1 cellular context compared by ENCODE assay signal in the genomic region with DNA sequence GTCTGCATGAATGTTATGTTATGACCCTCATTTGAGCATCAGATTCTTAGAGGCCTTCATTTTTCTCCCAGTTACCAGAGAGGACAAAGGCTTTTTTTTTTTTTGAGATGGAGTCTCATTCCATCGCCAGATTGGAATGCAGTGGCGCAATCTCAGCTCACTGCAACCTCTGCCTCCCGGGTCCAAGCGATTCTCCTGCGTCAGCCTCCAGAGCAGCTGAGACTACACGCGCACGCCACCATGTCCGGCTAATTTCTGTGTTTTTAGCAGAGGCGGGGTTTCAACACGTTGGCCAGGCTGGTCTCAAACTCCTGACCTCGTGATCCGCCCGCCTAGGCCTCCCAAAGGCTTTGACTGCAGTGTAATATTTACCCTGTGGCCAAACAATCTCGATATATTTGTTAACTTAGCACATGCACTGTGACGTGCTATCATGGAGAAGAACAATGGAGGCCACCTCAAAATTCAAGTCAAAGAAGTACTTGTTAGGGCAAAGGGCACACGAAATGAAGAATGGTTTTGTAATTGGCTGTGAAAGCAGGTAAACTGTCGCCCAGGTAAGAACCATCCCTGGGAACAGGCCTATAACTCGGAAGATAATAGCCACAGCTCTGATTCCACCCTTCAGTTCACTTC.
TF ChIP-seq lines count a peak whose summit lies in the region.

No MANE protein-coding gene starts in this region.

TF ChIP-seq in HepG2, 621 proteins besides CTCF, POLR2A, EP300 and RAD21 (continued from another document and continues in another):
- TF ChIP-seq, protein P1, sequence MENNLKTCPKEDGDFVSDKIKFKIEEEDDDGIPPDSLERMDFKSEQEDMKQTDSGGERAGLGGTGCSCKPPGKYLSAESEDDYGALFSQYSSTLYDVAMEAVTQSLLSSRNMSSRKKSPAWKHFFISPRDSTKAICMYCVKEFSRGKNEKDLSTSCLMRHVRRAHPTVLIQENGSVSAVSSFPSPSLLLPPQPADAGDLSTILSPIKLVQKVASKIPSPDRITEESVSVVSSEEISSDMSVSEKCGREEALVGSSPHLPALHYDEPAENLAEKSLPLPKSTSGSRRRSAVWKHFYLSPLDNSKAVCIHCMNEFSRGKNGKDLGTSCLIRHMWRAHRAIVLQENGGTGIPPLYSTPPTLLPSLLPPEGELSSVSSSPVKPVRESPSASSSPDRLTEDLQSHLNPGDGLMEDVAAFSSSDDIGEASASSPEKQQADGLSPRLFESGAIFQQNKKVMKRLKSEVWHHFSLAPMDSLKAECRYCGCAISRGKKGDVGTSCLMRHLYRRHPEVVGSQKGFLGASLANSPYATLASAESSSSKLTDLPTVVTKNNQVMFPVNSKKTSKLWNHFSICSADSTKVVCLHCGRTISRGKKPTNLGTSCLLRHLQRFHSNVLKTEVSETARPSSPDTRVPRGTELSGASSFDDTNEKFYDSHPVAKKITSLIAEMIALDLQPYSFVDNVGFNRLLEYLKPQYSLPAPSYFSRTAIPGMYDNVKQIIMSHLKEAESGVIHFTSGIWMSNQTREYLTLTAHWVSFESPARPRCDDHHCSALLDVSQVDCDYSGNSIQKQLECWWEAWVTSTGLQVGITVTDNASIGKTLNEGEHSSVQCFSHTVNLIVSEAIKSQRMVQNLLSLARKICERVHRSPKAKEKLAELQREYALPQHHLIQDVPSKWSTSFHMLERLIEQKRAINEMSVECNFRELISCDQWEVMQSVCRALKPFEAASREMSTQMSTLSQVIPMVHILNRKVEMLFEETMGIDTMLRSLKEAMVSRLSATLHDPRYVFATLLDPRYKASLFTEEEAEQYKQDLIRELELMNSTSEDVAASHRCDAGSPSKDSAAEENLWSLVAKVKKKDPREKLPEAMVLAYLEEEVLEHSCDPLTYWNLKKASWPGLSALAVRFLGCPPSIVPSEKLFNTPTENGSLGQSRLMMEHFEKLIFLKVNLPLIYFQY (CRISPR knock-in tag; IDR thresholded peaks at IDR 0.05; ENCODE audit: borderline replicate concordance): no peak
- TF ChIP-seq GATAD2A (CRISPR knock-in tag; IDR thresholded peaks at IDR 0.05) (peak; percentile 42; the same call in 1 of the 2 replicates), CCAR2 (optimal IDR thresholded peaks at IDR 0.05; ENCODE audit: low read depth, low read length) (no peak), ETV5 (CRISPR knock-in tag; IDR thresholded peaks at IDR 0.05; ENCODE audit: borderline replicate concordance) (no peak), ZNF644 (CRISPR knock-in tag; IDR thresholded peaks at IDR 0.05; ENCODE audit: low read depth) (0 out of 2 replicates have a peak, but pooled peaks have one; percentile 33), AGO2 (optimal IDR thresholded peaks at IDR 0.05; ENCODE audit: low read depth, low read length) (no peak), HDAC2 (CRISPR knock-in tag; IDR thresholded peaks at IDR 0.05) (no peak), RAD51 (IDR thresholded peaks at IDR 0.05; ENCODE audit: borderline replicate concordance) (no peak), HOXA9 (CRISPR knock-in tag; IDR thresholded peaks at IDR 0.05; ENCODE audit: borderline replicate concordance) (no peak), ATF7 (IDR thresholded peaks at IDR 0.05) (peak; percentile 24; the same call in 1 of the 2 replicates), ATF7 (CRISPR knock-in tag; IDR thresholded peaks at IDR 0.05) (0 out of 2 replicates have a peak, but pooled peaks have one; percentile 16), ZBTB3 (CRISPR knock-in tag; IDR thresholded peaks at IDR 0.05; ENCODE audit: borderline replicate concordance, low read depth) (no peak), ZNF350 (CRISPR knock-in tag; IDR thresholded peaks at IDR 0.05; ENCODE audit: borderline replicate concordance, low read depth) (peak; percentile 19; the same call in 1 of the 2 replicates), HNF4A (CRISPR knock-in tag; IDR thresholded peaks at IDR 0.05) (peak; percentile 66), JDP2 (CRISPR knock-in tag; IDR thresholded peaks at IDR 0.05; ENCODE audit: borderline replicate concordance) (no peak), IKZF4 (CRISPR knock-in tag; IDR thresholded peaks at IDR 0.05; ENCODE audit: borderline replicate concordance, low read depth, not compliant biosample characterization) (no peak), CBX2 (IDR thresholded peaks at IDR 0.05; ENCODE audit: low read depth, low read length) (no peak), CBX2 (CRISPR knock-in tag; IDR thresholded peaks at IDR 0.05; ENCODE audit: low read depth) (no peak), HHEX (CRISPR knock-in tag; IDR thresholded peaks at IDR 0.05) (no peak), ZNF850 (CRISPR knock-in tag; conservative IDR thresholded peaks at IDR 0.05) (no peak), EHMT2 (IDR thresholded peaks at IDR 0.05; ENCODE audit: borderline replicate concordance, low read depth, low read length) (peak; percentile 82), ZNF136 (CRISPR knock-in tag; IDR thresholded peaks at IDR 0.05; ENCODE audit: low read depth) (no peak), ZNF501 (CRISPR knock-in tag; IDR thresholded peaks at IDR 0.05) (peak; percentile 62; the same call in 1 of the 2 replicates), MIXL1 (CRISPR knock-in tag; IDR thresholded peaks at IDR 0.05) (no peak), KDM1A (CRISPR knock-in tag; IDR thresholded peaks at IDR 0.05) (peak; percentile 45; the same call in 1 of the 2 replicates), ZNF260 (CRISPR knock-in tag; IDR thresholded peaks at IDR 0.05; ENCODE audit: borderline replicate concordance, low read depth) (no peak)
- TF ChIP-seq, protein P2, sequence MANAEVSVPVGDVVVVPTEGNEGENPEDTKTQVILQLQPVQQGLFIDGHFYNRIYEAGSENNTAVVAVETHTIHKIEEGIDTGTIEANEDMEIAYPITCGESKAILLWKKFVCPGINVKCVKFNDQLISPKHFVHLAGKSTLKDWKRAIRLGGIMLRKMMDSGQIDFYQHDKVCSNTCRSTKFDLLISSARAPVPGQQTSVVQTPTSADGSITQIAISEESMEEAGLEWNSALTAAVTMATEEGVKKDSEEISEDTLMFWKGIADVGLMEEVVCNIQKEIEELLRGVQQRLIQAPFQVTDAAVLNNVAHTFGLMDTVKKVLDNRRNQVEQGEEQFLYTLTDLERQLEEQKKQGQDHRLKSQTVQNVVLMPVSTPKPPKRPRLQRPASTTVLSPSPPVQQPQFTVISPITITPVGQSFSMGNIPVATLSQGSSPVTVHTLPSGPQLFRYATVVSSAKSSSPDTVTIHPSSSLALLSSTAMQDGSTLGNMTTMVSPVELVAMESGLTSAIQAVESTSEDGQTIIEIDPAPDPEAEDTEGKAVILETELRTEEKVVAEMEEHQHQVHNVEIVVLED (CRISPR knock-in tag; IDR thresholded peaks at IDR 0.05; ENCODE audit: borderline replicate concordance): no peak
- TF ChIP-seq, protein P3, sequence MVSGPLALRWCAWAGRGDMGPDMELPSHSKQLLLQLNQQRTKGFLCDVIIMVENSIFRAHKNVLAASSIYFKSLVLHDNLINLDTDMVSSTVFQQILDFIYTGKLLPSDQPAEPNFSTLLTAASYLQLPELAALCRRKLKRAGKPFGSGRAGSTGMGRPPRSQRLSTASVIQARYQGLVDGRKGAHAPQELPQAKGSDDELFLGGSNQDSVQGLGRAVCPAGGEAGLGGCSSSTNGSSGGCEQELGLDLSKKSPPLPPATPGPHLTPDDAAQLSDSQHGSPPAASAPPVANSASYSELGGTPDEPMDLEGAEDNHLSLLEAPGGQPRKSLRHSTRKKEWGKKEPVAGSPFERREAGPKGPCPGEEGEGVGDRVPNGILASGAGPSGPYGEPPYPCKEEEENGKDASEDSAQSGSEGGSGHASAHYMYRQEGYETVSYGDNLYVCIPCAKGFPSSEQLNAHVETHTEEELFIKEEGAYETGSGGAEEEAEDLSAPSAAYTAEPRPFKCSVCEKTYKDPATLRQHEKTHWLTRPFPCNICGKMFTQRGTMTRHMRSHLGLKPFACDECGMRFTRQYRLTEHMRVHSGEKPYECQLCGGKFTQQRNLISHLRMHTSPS (CRISPR knock-in tag; IDR thresholded peaks at IDR 0.05; ENCODE audit: low read depth): no peak
- TF ChIP-seq, protein P4, sequence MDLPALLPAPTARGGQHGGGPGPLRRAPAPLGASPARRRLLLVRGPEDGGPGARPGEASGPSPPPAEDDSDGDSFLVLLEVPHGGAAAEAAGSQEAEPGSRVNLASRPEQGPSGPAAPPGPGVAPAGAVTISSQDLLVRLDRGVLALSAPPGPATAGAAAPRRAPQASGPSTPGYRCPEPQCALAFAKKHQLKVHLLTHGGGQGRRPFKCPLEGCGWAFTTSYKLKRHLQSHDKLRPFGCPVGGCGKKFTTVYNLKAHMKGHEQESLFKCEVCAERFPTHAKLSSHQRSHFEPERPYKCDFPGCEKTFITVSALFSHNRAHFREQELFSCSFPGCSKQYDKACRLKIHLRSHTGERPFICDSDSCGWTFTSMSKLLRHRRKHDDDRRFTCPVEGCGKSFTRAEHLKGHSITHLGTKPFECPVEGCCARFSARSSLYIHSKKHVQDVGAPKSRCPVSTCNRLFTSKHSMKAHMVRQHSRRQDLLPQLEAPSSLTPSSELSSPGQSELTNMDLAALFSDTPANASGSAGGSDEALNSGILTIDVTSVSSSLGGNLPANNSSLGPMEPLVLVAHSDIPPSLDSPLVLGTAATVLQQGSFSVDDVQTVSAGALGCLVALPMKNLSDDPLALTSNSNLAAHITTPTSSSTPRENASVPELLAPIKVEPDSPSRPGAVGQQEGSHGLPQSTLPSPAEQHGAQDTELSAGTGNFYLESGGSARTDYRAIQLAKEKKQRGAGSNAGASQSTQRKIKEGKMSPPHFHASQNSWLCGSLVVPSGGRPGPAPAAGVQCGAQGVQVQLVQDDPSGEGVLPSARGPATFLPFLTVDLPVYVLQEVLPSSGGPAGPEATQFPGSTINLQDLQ (CRISPR knock-in tag; IDR thresholded peaks at IDR 0.05): peak; percentile 57; the same call in 1 of the 2 replicates
- TF ChIP-seq, protein P5, sequence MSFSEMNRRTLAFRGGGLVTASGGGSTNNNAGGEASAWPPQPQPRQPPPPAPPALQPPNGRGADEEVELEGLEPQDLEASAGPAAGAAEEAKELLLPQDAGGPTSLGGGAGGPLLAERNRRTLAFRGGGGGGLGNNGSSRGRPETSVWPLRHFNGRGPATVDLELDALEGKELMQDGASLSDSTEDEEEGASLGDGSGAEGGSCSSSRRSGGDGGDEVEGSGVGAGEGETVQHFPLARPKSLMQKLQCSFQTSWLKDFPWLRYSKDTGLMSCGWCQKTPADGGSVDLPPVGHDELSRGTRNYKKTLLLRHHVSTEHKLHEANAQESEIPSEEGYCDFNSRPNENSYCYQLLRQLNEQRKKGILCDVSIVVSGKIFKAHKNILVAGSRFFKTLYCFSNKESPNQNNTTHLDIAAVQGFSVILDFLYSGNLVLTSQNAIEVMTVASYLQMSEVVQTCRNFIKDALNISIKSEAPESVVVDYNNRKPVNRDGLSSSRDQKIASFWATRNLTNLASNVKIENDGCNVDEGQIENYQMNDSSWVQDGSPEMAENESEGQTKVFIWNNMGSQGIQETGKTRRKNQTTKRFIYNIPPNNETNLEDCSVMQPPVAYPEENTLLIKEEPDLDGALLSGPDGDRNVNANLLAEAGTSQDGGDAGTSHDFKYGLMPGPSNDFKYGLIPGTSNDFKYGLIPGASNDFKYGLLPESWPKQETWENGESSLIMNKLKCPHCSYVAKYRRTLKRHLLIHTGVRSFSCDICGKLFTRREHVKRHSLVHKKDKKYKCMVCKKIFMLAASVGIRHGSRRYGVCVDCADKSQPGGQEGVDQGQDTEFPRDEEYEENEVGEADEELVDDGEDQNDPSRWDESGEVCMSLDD (CRISPR knock-in tag; IDR thresholded peaks at IDR 0.05; ENCODE audit: borderline replicate concordance): no peak
- TF ChIP-seq, protein P6, sequence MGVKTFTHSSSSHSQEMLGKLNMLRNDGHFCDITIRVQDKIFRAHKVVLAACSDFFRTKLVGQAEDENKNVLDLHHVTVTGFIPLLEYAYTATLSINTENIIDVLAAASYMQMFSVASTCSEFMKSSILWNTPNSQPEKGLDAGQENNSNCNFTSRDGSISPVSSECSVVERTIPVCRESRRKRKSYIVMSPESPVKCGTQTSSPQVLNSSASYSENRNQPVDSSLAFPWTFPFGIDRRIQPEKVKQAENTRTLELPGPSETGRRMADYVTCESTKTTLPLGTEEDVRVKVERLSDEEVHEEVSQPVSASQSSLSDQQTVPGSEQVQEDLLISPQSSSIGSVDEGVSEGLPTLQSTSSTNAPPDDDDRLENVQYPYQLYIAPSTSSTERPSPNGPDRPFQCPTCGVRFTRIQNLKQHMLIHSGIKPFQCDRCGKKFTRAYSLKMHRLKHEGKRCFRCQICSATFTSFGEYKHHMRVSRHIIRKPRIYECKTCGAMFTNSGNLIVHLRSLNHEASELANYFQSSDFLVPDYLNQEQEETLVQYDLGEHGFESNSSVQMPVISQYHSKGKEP (CRISPR knock-in tag; IDR thresholded peaks at IDR 0.05): no peak
- TF ChIP-seq, protein P7, sequence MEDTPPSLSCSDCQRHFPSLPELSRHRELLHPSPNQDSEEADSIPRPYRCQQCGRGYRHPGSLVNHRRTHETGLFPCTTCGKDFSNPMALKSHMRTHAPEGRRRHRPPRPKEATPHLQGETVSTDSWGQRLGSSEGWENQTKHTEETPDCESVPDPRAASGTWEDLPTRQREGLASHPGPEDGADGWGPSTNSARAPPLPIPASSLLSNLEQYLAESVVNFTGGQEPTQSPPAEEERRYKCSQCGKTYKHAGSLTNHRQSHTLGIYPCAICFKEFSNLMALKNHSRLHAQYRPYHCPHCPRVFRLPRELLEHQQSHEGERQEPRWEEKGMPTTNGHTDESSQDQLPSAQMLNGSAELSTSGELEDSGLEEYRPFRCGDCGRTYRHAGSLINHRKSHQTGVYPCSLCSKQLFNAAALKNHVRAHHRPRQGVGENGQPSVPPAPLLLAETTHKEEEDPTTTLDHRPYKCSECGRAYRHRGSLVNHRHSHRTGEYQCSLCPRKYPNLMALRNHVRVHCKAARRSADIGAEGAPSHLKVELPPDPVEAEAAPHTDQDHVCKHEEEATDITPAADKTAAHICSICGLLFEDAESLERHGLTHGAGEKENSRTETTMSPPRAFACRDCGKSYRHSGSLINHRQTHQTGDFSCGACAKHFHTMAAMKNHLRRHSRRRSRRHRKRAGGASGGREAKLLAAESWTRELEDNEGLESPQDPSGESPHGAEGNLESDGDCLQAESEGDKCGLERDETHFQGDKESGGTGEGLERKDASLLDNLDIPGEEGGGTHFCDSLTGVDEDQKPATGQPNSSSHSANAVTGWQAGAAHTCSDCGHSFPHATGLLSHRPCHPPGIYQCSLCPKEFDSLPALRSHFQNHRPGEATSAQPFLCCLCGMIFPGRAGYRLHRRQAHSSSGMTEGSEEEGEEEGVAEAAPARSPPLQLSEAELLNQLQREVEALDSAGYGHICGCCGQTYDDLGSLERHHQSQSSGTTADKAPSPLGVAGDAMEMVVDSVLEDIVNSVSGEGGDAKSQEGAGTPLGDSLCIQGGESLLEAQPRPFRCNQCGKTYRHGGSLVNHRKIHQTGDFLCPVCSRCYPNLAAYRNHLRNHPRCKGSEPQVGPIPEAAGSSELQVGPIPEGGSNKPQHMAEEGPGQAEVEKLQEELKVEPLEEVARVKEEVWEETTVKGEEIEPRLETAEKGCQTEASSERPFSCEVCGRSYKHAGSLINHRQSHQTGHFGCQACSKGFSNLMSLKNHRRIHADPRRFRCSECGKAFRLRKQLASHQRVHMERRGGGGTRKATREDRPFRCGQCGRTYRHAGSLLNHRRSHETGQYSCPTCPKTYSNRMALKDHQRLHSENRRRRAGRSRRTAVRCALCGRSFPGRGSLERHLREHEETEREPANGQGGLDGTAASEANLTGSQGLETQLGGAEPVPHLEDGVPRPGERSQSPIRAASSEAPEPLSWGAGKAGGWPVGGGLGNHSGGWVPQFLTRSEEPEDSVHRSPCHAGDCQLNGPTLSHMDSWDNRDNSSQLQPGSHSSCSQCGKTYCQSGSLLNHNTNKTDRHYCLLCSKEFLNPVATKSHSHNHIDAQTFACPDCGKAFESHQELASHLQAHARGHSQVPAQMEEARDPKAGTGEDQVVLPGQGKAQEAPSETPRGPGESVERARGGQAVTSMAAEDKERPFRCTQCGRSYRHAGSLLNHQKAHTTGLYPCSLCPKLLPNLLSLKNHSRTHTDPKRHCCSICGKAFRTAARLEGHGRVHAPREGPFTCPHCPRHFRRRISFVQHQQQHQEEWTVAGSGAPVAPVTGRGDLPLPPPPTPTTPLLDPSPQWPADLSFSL (CRISPR knock-in tag; IDR thresholded peaks at IDR 0.05): no peak
